19 cellular contexts compared by ENCODE assay signal in the genomic region with DNA sequence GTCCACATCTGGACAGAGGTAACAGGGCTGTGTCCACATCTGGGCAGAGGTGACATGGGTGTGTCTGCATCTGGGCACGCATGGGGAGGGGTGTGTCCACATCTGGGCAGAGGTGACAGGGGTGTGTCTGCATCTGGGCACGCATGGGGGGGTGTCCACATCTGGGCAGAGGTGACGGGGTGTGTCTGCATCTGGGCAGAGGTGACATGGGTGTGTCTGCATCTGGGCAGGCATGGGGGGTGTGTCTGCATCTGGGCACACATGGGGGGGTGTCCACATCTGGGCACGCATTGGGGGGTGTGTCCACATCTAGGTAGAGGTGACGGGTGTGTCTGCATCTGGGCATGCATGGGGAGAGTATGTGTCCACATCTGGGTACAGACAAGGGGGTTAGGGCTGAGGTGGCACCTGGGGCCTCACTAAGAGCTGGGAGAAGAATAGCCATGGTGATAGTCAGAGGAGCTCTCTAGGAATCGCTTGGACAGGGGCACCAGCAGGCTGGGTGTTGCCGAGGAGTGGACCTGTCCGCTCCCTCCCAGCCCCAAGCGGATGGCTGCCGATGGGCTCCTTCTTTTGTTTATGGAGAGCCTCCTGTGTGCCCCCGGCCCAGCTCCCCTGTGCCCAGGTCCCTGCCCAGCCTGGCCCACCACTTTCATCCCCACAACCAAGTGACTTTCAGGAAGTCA.
DNase-seq lines count a peak whose midpoint lies in the region; ATAC-seq, FAIRE-seq and TF ChIP-seq lines count a peak whose summit lies in the region.
"Had no signal": no experiment of that assay in that cellular context is flagged by ENCODE, and none has a peak within 500 bp of the region (broad histone marks: within the 10 kb centered on the region; RNA-seq: fewer than 3 reads in every experiment).

No MANE protein-coding gene starts in this region.

- H3K36me3 Mint-ChIP-seq in natural killer cell treated with Interleukin-12 subunit alpha and Interleukin-12 subunit beta and Interleukin-15 and Interleukin-18, amount 100 ng/mL, for 72 hours, result peaks cover 4% of the 10 kb centered on the region
- peaks cover 0 to 48% (median 3%) of the 10 kb centered on the region in 3 donors for H3K36me3 Mint-ChIP-seq in CD8-positive, alpha-beta memory T cell

- intact Hi-C loops in A673 (cut with micrococcal nuclease; ENCODE audit: unreplicated experiment), result no loop called here

- no peak overlapping the region for H2BK5ac ChIP-seq in H1 (ENCODE audit: low read depth, low read length)

- H2BK12ac ChIP-seq in H1 (ENCODE audit: low read depth, low read length), result peak overlapping the region; percentile 75; the same call in 1 of the 2 replicates

- no peak overlapping the region for H3K4me3 Mint-ChIP-seq in natural killer cell treated with Interleukin-12 subunit alpha and Interleukin-12 subunit beta and Interleukin-15 and Interleukin-18, amount 100 ng/mL, for 72 hours
- no peak overlapping the region for H3K4me3 Mint-ChIP-seq in CD8-positive, alpha-beta memory T cell

- H3K79me2 ChIP-seq in H1 (ENCODE audit: control insufficient read depth in 1 of 2, insufficient read depth in 2 of 2, low read length in 2 of 2), result no peaks in the 10 kb centered on the region

- peaks cover 49 to 63% of the 10 kb centered on the region in 2 donors for H3K4me1 Mint-ChIP-seq in natural killer cell treated with Interleukin-12 subunit alpha and Interleukin-12 subunit beta and Interleukin-15 and Interleukin-18, amount 100 ng/mL, for 72 hours (ENCODE audit: low read depth in 2 of 2)
- H3K4me1 Mint-ChIP-seq in CD8-positive, alpha-beta memory T cell, result peaks cover 4 to 15% (median 7%) of the 10 kb centered on the region in 3 donors

- H4K20me1 ChIP-seq in H1 (replicated peaks in 1 of 2; ENCODE audit: control insufficient read depth in 1 of 2, insufficient read depth in 2 of 2, low read length in 2 of 2), result no peaks in the 10 kb centered on the region

- no peaks in the 10 kb centered on the region; the same call in none of the 2 replicates for H3K79me1 ChIP-seq in H1 (ENCODE audit: low read depth, low read length)

- H3K27me3 ChIP-seq in A673 (replicated peaks; ENCODE audit: insufficient read depth, low read depth, low read length, poor library complexity), result no peaks in the 10 kb centered on the region
- H3K27me3 ChIP-seq in H1 (replicated peaks in 1 of 4; ENCODE audit: control insufficient read depth in 3 of 4, extremely low read depth in 1 of 4, insufficient read depth in 3 of 4, low read length in 3 of 4), result no peaks in the 10 kb centered on the region; a peak in 2 of 7 replicates
- H3K27me3 ChIP-seq in CD8-positive, alpha-beta memory T cell (ENCODE audit: insufficient read depth, low read length, poor library complexity, severe bottlenecking), result no peaks in the 10 kb centered on the region
- H3K27me3 ChIP-seq: MG63, Peyer's patch had no signal

- no peak overlapping the region for H3K4me3 ChIP-seq in A673 (ENCODE audit: low read depth, low read length, poor library complexity, severe bottlenecking)
- H3K4me3 ChIP-seq in HEK293 (ENCODE audit: low read depth, low read length), result no peak overlapping the region
- no peak overlapping the region for H3K4me3 ChIP-seq in H1 (ENCODE audit: extremely low read depth in 1 of 4, insufficient read depth in 2 of 4, low read depth in 3 of 4, low read length in 4 of 4)
- H3K4me3 ChIP-seq in CD8-positive, alpha-beta memory T cell (ENCODE audit: low read length), result no peak overlapping the region
- H3K4me3 ChIP-seq: BLaER1 treated with 17β-estradiol and CSF1 and Interleukin-3, amounts not matched to agents 10 nM and 100 nM; MG63; Peyer's patch had no signal

- no peak for TF ChIP-seq POLR2A in H1 (IDR thresholded peaks at IDR 0.05; ENCODE audit: control extremely low read depth in 1 of 2, low read depth in 2 of 2, low read length in 2 of 2)

- peak overlapping the region; percentile 26 for H4K91ac ChIP-seq in H1 (replicated peaks; ENCODE audit: insufficient read length, low read length)

- H3K18ac ChIP-seq in H1 (ENCODE audit: extremely low read depth, low read length), result no peak overlapping the region

- DNase-seq in A673 (ENCODE audit: low spot score) (no peak), H1 (ENCODE audit: low read depth in 1 of 2, low spot score in 2 of 2) (no peak), occipital lobe (lab: John Stamatoyannopoulos, UW) (no peak), NCI-H526 (lab: John Stamatoyannopoulos, UW) (no peak), UCSD-AML1 (lab: John Stamatoyannopoulos, UW; ENCODE audit: unreplicated experiment) (no peak)
- DNase-seq in natural killer cell treated with Interleukin-12 subunit alpha and Interleukin-12 subunit beta and Interleukin-15 and Interleukin-18, amount 100 ng/mL, for 72 hours (ENCODE audit: low spot score), result peak; percentile 47
- no peak for DNase-seq in CD8-positive, alpha-beta memory T cell
- DNase-seq: GOT3, IMR-90, Karpas-422, NCI-H1092 treated with DMSO at 0.1 percent for 48 hours, NCI-H2081 treated with DMSO at 0.1 percent for 48 hours, NCI-H510A, Peyer's patch, SIG-M5 had no signal

- no peaks in the 10 kb centered on the region for H3K9me3 Mint-ChIP-seq in natural killer cell treated with Interleukin-12 subunit alpha and Interleukin-12 subunit beta and Interleukin-15 and Interleukin-18, amount 100 ng/mL, for 72 hours
- no peaks in the 10 kb centered on the region for H3K9me3 Mint-ChIP-seq in CD8-positive, alpha-beta memory T cell

- no peak overlapping the region for H3K9ac ChIP-seq in H1 (replicated peaks in 1 of 4; ENCODE audit: extremely low read depth in 1 of 4, low read depth in 3 of 4, low read length in 3 of 4)
- H3K9ac ChIP-seq: BLaER1 treated with 17β-estradiol and CSF1 and Interleukin-3, amounts not matched to agents 10 nM and 100 nM had no signal

- TF ChIP-seq RAD21 in H1 (IDR thresholded peaks at IDR 0.05 in 1 of 2, conservative IDR thresholded peaks at IDR 0.05 in 1 of 2; ENCODE audit: low read depth in 2 of 2, low read length in 2 of 2), result no peak

- no peaks in the 10 kb centered on the region for H3K27me3 Mint-ChIP-seq in natural killer cell treated with Interleukin-12 subunit alpha and Interleukin-12 subunit beta and Interleukin-15 and Interleukin-18, amount 100 ng/mL, for 72 hours
- H3K27me3 Mint-ChIP-seq in CD8-positive, alpha-beta memory T cell, result no peaks in the 10 kb centered on the region

- H4K8ac ChIP-seq in H1 (ENCODE audit: extremely low read depth, insufficient read depth, low read length), result no peak overlapping the region

- BruUV-seq in A673 (replicated peaks; lab: Mats Ljungman, UMichigan), result no TSS peak

- H3K4me1 ChIP-seq in A673 (ENCODE audit: insufficient read depth, low read length, poor library complexity, severe bottlenecking), result peaks cover 23% of the 10 kb centered on the region
- H3K4me1 ChIP-seq in HEK293 (ENCODE audit: control insufficient read depth, insufficient read depth, low read length), result no peaks in the 10 kb centered on the region
- H3K4me1 ChIP-seq in H1 (replicated peaks in 1 of 4; ENCODE audit: control insufficient read depth in 3 of 4, insufficient read depth in 4 of 4, low read length in 3 of 4), result peaks cover 4 to 16% (median 7%) of the 10 kb centered on the region in 4 experiments
- H3K4me1 ChIP-seq in CD8-positive, alpha-beta memory T cell (ENCODE audit: insufficient read depth, low read length), result no peaks in the 10 kb centered on the region
- H3K4me1 ChIP-seq: Peyer's patch had no signal

- H2BK120ac ChIP-seq in H1 (replicated peaks; ENCODE audit: low read depth, low read length), result no peak overlapping the region

- H3K27ac ChIP-seq in A673 (ENCODE audit: low read depth, low read length, poor library complexity, severe bottlenecking) (peak overlapping the region; percentile 38), HEK293 (ENCODE audit: extremely low read depth, low read depth, low read length) (no peak overlapping the region), H1 (ENCODE audit: low read depth, low read length) (no peak overlapping the region)
- no peak overlapping the region for H3K27ac ChIP-seq in CD8-positive, alpha-beta memory T cell (ENCODE audit: low read depth, low read length)
- H3K27ac ChIP-seq: BLaER1 treated with 17β-estradiol and CSF1 and Interleukin-3, amounts not matched to agents 10 nM and 100 nM; Peyer's patch had no signal

- H3K36me3 ChIP-seq in A673 (ENCODE audit: insufficient read depth, low read length, poor library complexity, severe bottlenecking), result no peaks in the 10 kb centered on the region
- peaks cover 0 to 17% of the 10 kb centered on the region in 2 experiments; a peak in 1 of 3 replicates for H3K36me3 ChIP-seq in HEK293 (ENCODE audit: control insufficient read depth in 2 of 2, insufficient read depth in 1 of 2, low read length in 2 of 2)
- peaks cover 0 to 3% (median 0%) of the 10 kb centered on the region in 4 experiments; a peak in 3 of 8 replicates for H3K36me3 ChIP-seq in H1 (ENCODE audit: control insufficient read depth in 2 of 4, insufficient read depth in 4 of 4, low read length in 3 of 4)
- H3K36me3 ChIP-seq in CD8-positive, alpha-beta memory T cell (ENCODE audit: insufficient read depth, low read length), result no peaks in the 10 kb centered on the region
- H3K36me3 ChIP-seq: MG63 had no signal

- POLR2A ChIA-PET in A673 (lab: Charles Lee; ENCODE audit: low non-redundant PET) (no interaction called here), HEK293 (lab: Yijun Ruan, JAX) (no interaction called here), H1 (lab: Charles Lee; ENCODE audit: partially characterized antibody) (interaction anchor here (1.2 kb wide), 1 partner anchor 30 kb away, joined by 3 read pairs; no protein-coding TSS in a partner anchor)
- POLR2A ChIA-PET in CD8-positive, alpha-beta memory T cell (lab: Charles Lee), result no interaction called here

- H3K56ac ChIP-seq in H1 (replicated peaks; ENCODE audit: insufficient read length, low read depth, low read length), result no peak overlapping the region

- CTCF ChIA-PET in A673 (lab: Charles Lee), result no interaction called here
- CTCF ChIA-PET in HEK293 (lab: Yijun Ruan, JAX), result no interaction called here
- CTCF ChIA-PET in H1 (lab: Charles Lee; ENCODE audit: partially characterized antibody), result interaction anchor here (0.6 to 1.0 kb wide), 2 partner anchors 103 to 199 kb away, joined by 3 read pairs; no protein-coding TSS in a partner anchor
- CTCF ChIA-PET in CD8-positive, alpha-beta memory T cell (lab: Charles Lee), result no interaction called here

- H3K23me2 ChIP-seq in H1 (ENCODE audit: low read depth, low read length), result no peaks in the 10 kb centered on the region

- no peak for FAIRE-seq in H1 (lab: Jason Lieb, UNC)
- FAIRE-seq: A204.1 had no signal

- H3K4me2 ChIP-seq in H1 (ENCODE audit: insufficient read depth in 1 of 2, low read depth in 2 of 2, low read length in 2 of 2), result no peak overlapping the region
- H3K4me2 ChIP-seq: BLaER1 treated with 17β-estradiol and CSF1 and Interleukin-3, amounts not matched to agents 10 nM and 100 nM had no signal

- H4K5ac ChIP-seq in H1 (ENCODE audit: insufficient read length, low read depth, low read length), result no peak overlapping the region

- ATAC-seq in natural killer cell treated with Interleukin-12 subunit alpha and Interleukin-12 subunit beta and Interleukin-15 and Interleukin-18, amount 100 ng/mL, for 72 hours, result no peak

- H2AFZ ChIP-seq in H1 (ENCODE audit: low read length), result no peak overlapping the region

- H2BK20ac ChIP-seq in H1 (ENCODE audit: low read length), result no peak overlapping the region

- no peak for TF ChIP-seq EP300 in H1 (IDR thresholded peaks at IDR 0.05; ENCODE audit: borderline replicate concordance in 1 of 2, low read depth in 2 of 2, low read length in 2 of 2)

- H3K23ac ChIP-seq in H1 (ENCODE audit: insufficient read length), result no peak overlapping the region

- H3K14ac ChIP-seq in H1 (ENCODE audit: insufficient read length), result no peak overlapping the region

- H2BK15ac ChIP-seq in H1 (ENCODE audit: low read length), result no peak overlapping the region

- H3K27ac Mint-ChIP-seq in natural killer cell treated with Interleukin-12 subunit alpha and Interleukin-12 subunit beta and Interleukin-15 and Interleukin-18, amount 100 ng/mL, for 72 hours, result peak overlapping the region; percentile 60 to 67
- H3K27ac Mint-ChIP-seq in CD8-positive, alpha-beta memory T cell, result peak overlapping the region in 4 of 8 donors; percentile 26 to 86 (median 78)

- H3K9me3 ChIP-seq in A673 (ENCODE audit: low read depth, low read length, poor library complexity, severe bottlenecking) (no peaks in the 10 kb centered on the region), HEK293 (ENCODE audit: control insufficient read depth, insufficient read depth, low read depth, low read length) (no peaks in the 10 kb centered on the region), H1 (ENCODE audit: insufficient read depth in 2 of 2, low read depth in 1 of 2, low read length in 1 of 2) (peaks cover 0 to 4% of the 10 kb centered on the region in 2 experiments; a peak in 1 of 4 replicates)
- H3K9me3 ChIP-seq in CD8-positive, alpha-beta memory T cell (ENCODE audit: low read length), result no peaks in the 10 kb centered on the region
- H3K9me3 ChIP-seq: MG63, Peyer's patch had no signal

- H3K4ac ChIP-seq in H1 (replicated peaks; ENCODE audit: insufficient read length, low read depth, low read length), result no peak overlapping the region

- 83% methylated on average over 11 of the region's 11 CpGs; no CpG with 5 or more reads in 1 of the 2 experiments for WGBS in H1 (ENCODE audit: extremely low coverage in 1 of 2, insufficient coverage in 1 of 2, insufficient read length in 1 of 2, insufficient replicate concordance in 2 of 2, low coverage in 1 of 2, low lambda C conversion rate in 2 of 2, missing lambda C conversion rate in 1 of 2), 2 experiments

- 0 out of 2 replicates have a peak overlapping the region, but pooled peaks have one; percentile 70 for H2AK5ac ChIP-seq in H1 (ENCODE audit: low read depth, low read length)

- TF ChIP-seq CTCF in A673 (conservative IDR thresholded peaks at IDR 0.05; ENCODE audit: low read depth, low read length) (no peak), HEK293 (tag by site-specific recombination; IDR thresholded peaks at IDR 0.05) (no peak), H1 (IDR thresholded peaks at IDR 0.05; ENCODE audit: control extremely low read depth in 1 of 3, insufficient read depth in 1 of 3, low read depth in 1 of 3, low read length in 3 of 3) (no peak)
